In the genomic region with DNA sequence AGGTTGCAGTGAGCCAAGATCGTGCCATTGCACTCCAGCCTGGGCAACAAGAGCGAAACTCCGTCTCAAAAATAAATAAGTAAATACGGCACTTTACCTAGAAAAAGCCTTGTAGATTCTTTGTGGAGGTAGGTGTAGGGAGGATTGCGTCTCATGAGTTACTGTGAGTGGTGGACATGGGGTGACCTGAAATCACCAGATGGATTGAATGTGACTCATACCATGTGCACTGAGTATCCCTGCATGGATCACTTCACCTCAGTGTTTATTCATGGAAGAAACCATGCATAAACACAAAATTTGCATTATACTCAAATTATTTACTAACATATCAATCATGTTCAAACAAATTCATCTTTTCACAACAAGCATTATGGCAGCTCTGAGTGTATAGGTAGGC, we compare ENCODE assay signal across 10 cellular contexts. TPM values are rescaled to one million over a fixed set of nuclear protein-coding genes. Genes with fewer than 3 reads are reported as not detected.
DNase-seq lines count a peak whose midpoint lies in the region; TF ChIP-seq lines count a peak whose summit lies in the region.
"Had no signal": no experiment of that assay in that cellular context is flagged by ENCODE, and none has a peak within 500 bp of the region (broad histone marks: within the 10 kb centered on the region; RNA-seq: fewer than 3 reads in every experiment).

No MANE protein-coding gene starts in this region.

- DNase-seq in AG09319 (ENCODE audit: extremely low read depth, low read depth), result peak; percentile 7
- DNase-seq in M059J (ENCODE audit: low read depth), result peak; percentile 9
- DNase-seq in fibroblast of peridontal ligament (ENCODE audit: extremely low read depth), result peak; percentile 6
- peak; percentile 76 for DNase-seq in renal cortical epithelial cell (ENCODE audit: low read depth)
- DNase-seq in foreskin melanocyte, result no peak
- no peak for DNase-seq in inferior parietal cortex (ENCODE audit: extremely low spot score)
- DNase-seq in NCI-H1436 (lab: John Stamatoyannopoulos, UW), result no peak
- DNase-seq: CD8-positive, alpha-beta T cell; COR-L47; KG1 had no signal

- TF ChIP-seq CTCF in AG09319 (IDR thresholded peaks at IDR 0.05; ENCODE audit: low read depth, low read length), result no peak

RNA-seq across cellular contexts. Expression of a gene that starts 56.0 kb away (rescaled TPM):
- 5.6 and 12.6 TPM in 2 replicates for total RNA-seq in M059J (2014; rRNA removed; shearing (Covaris generic))
- total RNA-seq in renal cortical epithelial cell, result 13.2 and 31.0 TPM in 2 replicates

Comparison
In these comparisons a context has a peak if more than half of its experiments do, and no peak if none do; other contexts are left out.
1. DNase-seq: peak in AG09319 (single experiment), M059J (single experiment), fibroblast of peridontal ligament (single experiment) and renal cortical epithelial cell (single experiment); none in foreskin melanocyte (single experiment), inferior parietal cortex (single experiment) and NCI-H1436 (single experiment).